1 cellular context compared by ENCODE assay signal in genomic region chr20:19658137-19658536, GRCh38.
TF ChIP-seq lines count a peak whose summit lies in the region.

No MANE protein-coding gene starts in this region.

TF ChIP-seq in GM12878, 131 proteins besides CTCF, POLR2A, EP300 and RAD21 (continued from another document and continues in another):
- TF ChIP-seq ZNF687 (IDR thresholded peaks at IDR 0.05), result no peak
- TF ChIP-seq NKRF (conservative IDR thresholded peaks at IDR 0.05), result no peak
- no peak for TF ChIP-seq SMC3 (IDR thresholded peaks at IDR 0.05; ENCODE audit: borderline replicate concordance, low read length)
- TF ChIP-seq CBX3 (IDR thresholded peaks at IDR 0.05; ENCODE audit: borderline replicate concordance, low read depth), result no peak
- TF ChIP-seq ATF7 (IDR thresholded peaks at IDR 0.05; ENCODE audit: low read depth), result no peak
- no peak for TF ChIP-seq REST (IDR thresholded peaks at IDR 0.05; ENCODE audit: low read depth, low read length)
- no peak for TF ChIP-seq MEF2B (IDR thresholded peaks at IDR 0.05; ENCODE audit: partially characterized antibody, poor library complexity, severe bottlenecking)
- no peak for TF ChIP-seq ZNF622 (IDR thresholded peaks at IDR 0.05)
- TF ChIP-seq ZBTB40 (IDR thresholded peaks at IDR 0.05; ENCODE audit: borderline replicate concordance), result no peak
- no peak for TF ChIP-seq NR2C1 (IDR thresholded peaks at IDR 0.05)
- no peak for TF ChIP-seq SMARCA5 (IDR thresholded peaks at IDR 0.05)
- no peak for TF ChIP-seq RELA (IDR thresholded peaks at IDR 0.05; ENCODE audit: borderline replicate concordance, partially characterized antibody)
- no peak for TF ChIP-seq FOXK2 (IDR thresholded peaks at IDR 0.05)
- no peak for TF ChIP-seq ATF2 (IDR thresholded peaks at IDR 0.05; ENCODE audit: low read length)
- TF ChIP-seq BHLHE40 (IDR thresholded peaks at IDR 0.05; ENCODE audit: borderline replicate concordance in 1 of 2, low read depth in 2 of 2, low read length in 1 of 2), result peak; percentile 97 to 98
- no peak for TF ChIP-seq BRCA1 (IDR thresholded peaks at IDR 0.05; ENCODE audit: low read depth, low read length)
- TF ChIP-seq STAT1 (conservative IDR thresholded peaks at IDR 0.05), result no peak
- no peak for TF ChIP-seq E2F4 (IDR thresholded peaks at IDR 0.05; ENCODE audit: low read depth, low read length)
- no peak for TF ChIP-seq GATAD2B (conservative IDR thresholded peaks at IDR 0.05; ENCODE audit: low read depth)
- no peak for TF ChIP-seq HDGF (IDR thresholded peaks at IDR 0.05)
- peak; percentile 96 for TF ChIP-seq RUNX3 (IDR thresholded peaks at IDR 0.05; ENCODE audit: low read length)
- no peak for TF ChIP-seq MLLT1 (IDR thresholded peaks at IDR 0.05)
- peak; percentile 93 for TF ChIP-seq YY1 (IDR thresholded peaks at IDR 0.05; ENCODE audit: low read depth, low read length)
- no peak for TF ChIP-seq ZNF274 (IDR thresholded peaks at IDR 0.05; ENCODE audit: insufficient read depth, insufficient read length)
- peak; percentile 76; the same call in 1 of the 2 replicates for TF ChIP-seq CBFB (IDR thresholded peaks at IDR 0.05; ENCODE audit: low read depth)
- TF ChIP-seq STAT3 (IDR thresholded peaks at IDR 0.05; ENCODE audit: low read depth, low read length), result no peak
- TF ChIP-seq HSF1 (IDR thresholded peaks at IDR 0.05; ENCODE audit: low read depth, low read length), result no peak
- TF ChIP-seq SRF (IDR thresholded peaks at IDR 0.05; ENCODE audit: low read depth in 2 of 2, low read length in 2 of 2), result no peak
- TF ChIP-seq E4F1 (IDR thresholded peaks at IDR 0.05; ENCODE audit: borderline replicate concordance, partially characterized antibody), result no peak
- TF ChIP-seq NFXL1 (IDR thresholded peaks at IDR 0.05; ENCODE audit: borderline replicate concordance), result no peak
- peak; percentile 67 to 72 for TF ChIP-seq IKZF2 (IDR thresholded peaks at IDR 0.05)
- TF ChIP-seq RAD51 (IDR thresholded peaks at IDR 0.05), result peak; percentile 65
